In genomic region chr10:12755075-12755474, GRCh38 we compare ENCODE assay signal across 33 cellular contexts.
DNase-seq lines count a peak whose midpoint lies in the region; ATAC-seq and TF ChIP-seq lines count a peak whose summit lies in the region.
"Had no signal": no experiment of that assay in that cellular context is flagged by ENCODE, and none has a peak within 500 bp of the region (broad histone marks: within the 10 kb centered on the region; RNA-seq: fewer than 3 reads in every experiment).

No MANE protein-coding gene starts in this region.

- CTCF ChIA-PET in HEK293 (lab: Yijun Ruan, JAX): no interaction called here

- H3K36me3 ChIP-seq in HEK293 (ENCODE audit: control insufficient read depth in 2 of 2, insufficient read depth in 1 of 2, low read length in 2 of 2): no peaks in the 10 kb centered on the region
- H3K36me3 ChIP-seq: BE2C; BLaER1; BLaER1 treated with 17β-estradiol and CSF1 and Interleukin-3, amounts not matched to agents 10 nM and 100 nM had no signal

- POLR2A ChIA-PET in HEK293 (lab: Yijun Ruan, JAX): interaction anchor here (0.6 kb wide), 1 partner anchor 258 kb away, joined by 7 read pairs; no protein-coding TSS in a partner anchor

- no peaks in the 10 kb centered on the region for H3K4me1 ChIP-seq in HEK293 (ENCODE audit: control insufficient read depth, insufficient read depth, low read length)
- H3K4me1 ChIP-seq: A549; BE2C; BLaER1; BLaER1 treated with 17β-estradiol and CSF1 and Interleukin-3, amounts not matched to agents 10 nM and 100 nM had no signal

- no peak overlapping the region for H3K27ac ChIP-seq in HEK293 (ENCODE audit: extremely low read depth, low read depth, low read length)
- H3K27ac ChIP-seq: 22Rv1; A549; BLaER1; BLaER1 treated with 17β-estradiol and CSF1 and Interleukin-3, amounts not matched to agents 10 nM and 100 nM; C4-2B had no signal

- peaks cover 9% of the 10 kb centered on the region for H3K4me1 Mint-ChIP-seq in memory B cell
- H3K4me1 Mint-ChIP-seq in natural killer cell treated with Interleukin-12 subunit alpha and Interleukin-12 subunit beta and Interleukin-15 and Interleukin-18, amount 100 ng/mL, for 72 hours (ENCODE audit: low read depth in 2 of 2): peaks cover 0 to 7% of the 10 kb centered on the region in 2 donors
- H3K4me1 Mint-ChIP-seq: B cell, CD14-positive monocyte had no signal

- no peak overlapping the region for H3K4me3 Mint-ChIP-seq in memory B cell
- H3K4me3 Mint-ChIP-seq in natural killer cell treated with Interleukin-12 subunit alpha and Interleukin-12 subunit beta and Interleukin-15 and Interleukin-18, amount 100 ng/mL, for 72 hours: no peak overlapping the region
- H3K4me3 Mint-ChIP-seq: B cell; CD14-positive monocyte; CD4-positive, alpha-beta memory T cell; CD4-positive, alpha-beta T cell; CD4-positive, CD25-positive, alpha-beta regulatory T cell; CD8-positive, alpha-beta memory T cell; CD8-positive, alpha-beta T cell had no signal

- H3K9me3 ChIP-seq in HEK293 (ENCODE audit: control insufficient read depth, insufficient read depth, low read depth, low read length): no peaks in the 10 kb centered on the region
- H3K9me3 ChIP-seq: A549, BE2C, BLaER1 had no signal

- H3K27me3 Mint-ChIP-seq in memory B cell: no peaks in the 10 kb centered on the region
- H3K27me3 Mint-ChIP-seq in natural killer cell treated with Interleukin-12 subunit alpha and Interleukin-12 subunit beta and Interleukin-15 and Interleukin-18, amount 100 ng/mL, for 72 hours: no peaks in the 10 kb centered on the region
- H3K27me3 Mint-ChIP-seq: B cell; CD4-positive, alpha-beta memory T cell; CD4-positive, alpha-beta T cell; CD4-positive, CD25-positive, alpha-beta regulatory T cell had no signal

- H3K9me3 Mint-ChIP-seq in memory B cell: no peaks in the 10 kb centered on the region
- H3K9me3 Mint-ChIP-seq in natural killer cell treated with Interleukin-12 subunit alpha and Interleukin-12 subunit beta and Interleukin-15 and Interleukin-18, amount 100 ng/mL, for 72 hours: no peaks in the 10 kb centered on the region
- H3K9me3 Mint-ChIP-seq: CD4-positive, alpha-beta memory T cell; CD4-positive, alpha-beta T cell; CD8-positive, alpha-beta memory T cell; CD8-positive, alpha-beta T cell had no signal

- H3K36me3 Mint-ChIP-seq in memory B cell: peaks cover 23% of the 10 kb centered on the region
- H3K36me3 Mint-ChIP-seq in natural killer cell treated with Interleukin-12 subunit alpha and Interleukin-12 subunit beta and Interleukin-15 and Interleukin-18, amount 100 ng/mL, for 72 hours: no peaks in the 10 kb centered on the region
- H3K36me3 Mint-ChIP-seq: CD14-positive monocyte had no signal

- DNase-seq in memory B cell (ENCODE audit: low spot score in 2 of 2) (no peak), putamen (ENCODE audit: low spot score) (peak; percentile 47), epidermal melanocyte (ENCODE audit: insufficient read length, low spot score) (no peak)
- DNase-seq in natural killer cell treated with Interleukin-12 subunit alpha and Interleukin-12 subunit beta and Interleukin-15 and Interleukin-18, amount 100 ng/mL, for 72 hours (ENCODE audit: low spot score): no peak
- DNase-seq: 8988T; ACHN; AML-193; BE2C; C1 segment of cervical spinal cord; Caco-2; Calu3; CD4-positive, alpha-beta memory T cell; CD4-positive, alpha-beta T cell; CD4-positive, CD25-positive, alpha-beta regulatory T cell; CD8-positive, alpha-beta memory T cell; CD8-positive, alpha-beta T cell; COR-L47; DMS 273 treated with DMSO at 0.1 percent for 48 hours; DMS153; DMS53; DMS79; DMS79 treated with DMSO at 0.1 percent for 48 hours; DND-41; EL had no signal

- ATAC-seq in memory B cell (ENCODE audit: low read depth) (no peak), GM21825 (IDR thresholded peaks at IDR 0.05; ENCODE audit: unreplicated experiment) (no peak)
- no peak for ATAC-seq in natural killer cell treated with Interleukin-12 subunit alpha and Interleukin-12 subunit beta and Interleukin-15 and Interleukin-18, amount 100 ng/mL, for 72 hours
- ATAC-seq: A549; CD8-positive, alpha-beta T cell had no signal

- no peak overlapping the region for H3K4me3 ChIP-seq in HEK293 (ENCODE audit: low read depth, low read length)
- H3K4me3 ChIP-seq: A549; BLaER1; BLaER1 treated with 17β-estradiol and CSF1 and Interleukin-3, amounts not matched to agents 10 nM and 100 nM had no signal

- peak overlapping the region; percentile 60 for H3K27ac Mint-ChIP-seq in memory B cell
- no peak overlapping the region for H3K27ac Mint-ChIP-seq in natural killer cell treated with Interleukin-12 subunit alpha and Interleukin-12 subunit beta and Interleukin-15 and Interleukin-18, amount 100 ng/mL, for 72 hours
- H3K27ac Mint-ChIP-seq: CD14-positive monocyte; CD4-positive, alpha-beta memory T cell; CD4-positive, alpha-beta T cell; CD4-positive, CD25-positive, alpha-beta regulatory T cell; CD8-positive, alpha-beta T cell had no signal

- no peak for TF ChIP-seq CTCF in HEK293 (tag by site-specific recombination; IDR thresholded peaks at IDR 0.05)

TF ChIP-seq in HEK293, 187 proteins besides CTCF, POLR2A, EP300 and RAD21 (continues in another document):
- no peak for TF ChIP-seq ZNF280D (tag by site-specific recombination; IDR thresholded peaks at IDR 0.05)
- TF ChIP-seq HIC1 (tag by site-specific recombination; IDR thresholded peaks at IDR 0.05): no peak
- no peak for TF ChIP-seq ZNF558 (tag by site-specific recombination; IDR thresholded peaks at IDR 0.05)
- TF ChIP-seq PRDM10 (tag by site-specific recombination; IDR thresholded peaks at IDR 0.05): no peak
- TF ChIP-seq ZNF664 (tag by site-specific recombination; IDR thresholded peaks at IDR 0.05): no peak
- no peak for TF ChIP-seq IKZF3 (tag by site-specific recombination; IDR thresholded peaks at IDR 0.05)
